21 cellular contexts compared by ENCODE assay signal in genomic region chr3:105805402-105805801, GRCh38.
A peak's percentile ranks its signal among the peaks of the same experiment; 100 is the strongest.
DNase-seq lines count a peak whose midpoint lies in the region; ATAC-seq and TF ChIP-seq lines count a peak whose summit lies in the region.
"Had no signal": no experiment of that assay in that cellular context is flagged by ENCODE, and none has a peak within 500 bp of the region (broad histone marks: within the 10 kb centered on the region; RNA-seq: fewer than 3 reads in every experiment).

No MANE protein-coding gene starts in this region.

- intact Hi-C loops in activated CD4-positive, alpha-beta T cell treated with anti-CD3 and anti-CD28 coated beads, Interleukin-2, amount 10 ng/mL, durations not matched to agents 24 days and 14 days (cut with micrococcal nuclease): loop anchor here (5.0 kb wide), 1 partner anchor 33 kb away; no protein-coding TSS in a partner anchor

- no peak overlapping the region for H2AFZ ChIP-seq in GM23248
- H2AFZ ChIP-seq in osteoblast (ENCODE audit: low read length): no peak overlapping the region
- H2AFZ ChIP-seq: hepatocyte had no signal

- peaks cover 60% of the 10 kb centered on the region for H3K4me1 ChIP-seq in GM23248 (ENCODE audit: insufficient read depth)
- peaks cover 36% of the 10 kb centered on the region for H3K4me1 ChIP-seq in osteoblast (ENCODE audit: insufficient read depth, low read length)
- H3K4me1 ChIP-seq: testis had no signal

- 83 to 87% methylated on average over 7 of the region's 7 CpGs for WGBS in GM23248 (ENCODE audit: low coverage in 1 of 2, low lambda C conversion rate in 2 of 2, missing lambda C conversion rate in 2 of 2), 2 experiments

- H3K36me3 Mint-ChIP-seq in activated CD4-positive, alpha-beta T cell treated with anti-CD3 and anti-CD28 coated beads, Interleukin-2, amount 10 ng/mL, durations not matched to agents 24 days and 14 days (ENCODE audit: low read depth): peaks cover 54% of the 10 kb centered on the region
- H3K36me3 Mint-ChIP-seq in activated CD4-positive, alpha-beta T cell treated with anti-CD3 and anti-CD28 coated beads, Interleukin-2, amount 10 ng/mL, durations not matched to agents 7 days and 5 days (ENCODE audit: low read depth): peaks cover 55% of the 10 kb centered on the region
- H3K36me3 Mint-ChIP-seq in activated T-helper 17 cell treated with anti-CD3 and anti-CD28 coated beads, Interleukin-2, amount 50 U/mL, for 72 hours (ENCODE audit: low read depth): peaks cover 75% of the 10 kb centered on the region

- H3K9ac ChIP-seq in GM23248: no peak overlapping the region

- H3K9me3 Mint-ChIP-seq in activated CD4-positive, alpha-beta T cell treated with anti-CD3 and anti-CD28 coated beads, Interleukin-2, amount 10 ng/mL, durations not matched to agents 24 days and 14 days: peaks cover 3% of the 10 kb centered on the region
- peaks cover 4% of the 10 kb centered on the region for H3K9me3 Mint-ChIP-seq in activated CD4-positive, alpha-beta T cell treated with anti-CD3 and anti-CD28 coated beads, Interleukin-2, amount 10 ng/mL, durations not matched to agents 7 days and 5 days
- H3K9me3 Mint-ChIP-seq in activated T-helper 17 cell treated with anti-CD3 and anti-CD28 coated beads, Interleukin-2, amount 50 U/mL, for 72 hours: no peaks in the 10 kb centered on the region
- H3K9me3 Mint-ChIP-seq: CD14-positive monocyte had no signal

- H3K4me3 ChIP-seq in GM23248 (no peak overlapping the region), osteoblast (ENCODE audit: insufficient read depth, low read length) (no peak overlapping the region)
- H3K4me3 ChIP-seq: hepatocyte, psoas muscle, testis had no signal

- peaks cover 65% of the 10 kb centered on the region for H3F3A ChIP-seq in GM23248 (ENCODE audit: insufficient read depth)

- peaks cover 47% of the 10 kb centered on the region for H3K4me1 Mint-ChIP-seq in activated CD4-positive, alpha-beta T cell treated with anti-CD3 and anti-CD28 coated beads, Interleukin-2, amount 10 ng/mL, durations not matched to agents 24 days and 14 days
- peaks cover 57% of the 10 kb centered on the region for H3K4me1 Mint-ChIP-seq in activated CD4-positive, alpha-beta T cell treated with anti-CD3 and anti-CD28 coated beads, Interleukin-2, amount 10 ng/mL, durations not matched to agents 7 days and 5 days
- H3K4me1 Mint-ChIP-seq in activated T-helper 17 cell treated with anti-CD3 and anti-CD28 coated beads, Interleukin-2, amount 50 U/mL, for 72 hours: peaks cover 39% of the 10 kb centered on the region

- H3K27me3 Mint-ChIP-seq in activated CD4-positive, alpha-beta T cell treated with anti-CD3 and anti-CD28 coated beads, Interleukin-2, amount 10 ng/mL, durations not matched to agents 24 days and 14 days: no peaks in the 10 kb centered on the region
- no peaks in the 10 kb centered on the region for H3K27me3 Mint-ChIP-seq in activated CD4-positive, alpha-beta T cell treated with anti-CD3 and anti-CD28 coated beads, Interleukin-2, amount 10 ng/mL, durations not matched to agents 7 days and 5 days
- H3K27me3 Mint-ChIP-seq in activated T-helper 17 cell treated with anti-CD3 and anti-CD28 coated beads, Interleukin-2, amount 50 U/mL, for 72 hours: no peaks in the 10 kb centered on the region

- CTCF ChIA-PET in activated CD4-positive, alpha-beta T cell treated with anti-CD3 and anti-CD28 coated beads, Interleukin-2, amount 10 ng/mL, durations not matched to agents 7 days and 5 days (lab: Charles Lee): no interaction called here

- H3K9me2 ChIP-seq in GM23248 (ENCODE audit: insufficient read depth): no peaks in the 10 kb centered on the region

- no peak for DNase-seq in activated CD4-positive, alpha-beta T cell treated with anti-CD3 and anti-CD28 coated beads, Interleukin-2, amount 10 ng/mL, durations not matched to agents 24 days and 14 days
- DNase-seq in activated CD4-positive, alpha-beta T cell treated with anti-CD3 and anti-CD28 coated beads, Interleukin-2, amount 10 ng/mL, durations not matched to agents 7 days and 5 days: no peak
- DNase-seq in GM23248: peak; percentile 37
- DNase-seq in osteoblast (ENCODE audit: insufficient read length, low spot score, missing footprints): no peak
- no peak for DNase-seq in DMS 273 treated with DMSO at 0.1 percent for 48 hours (lab: John Stamatoyannopoulos, UW)
- no peak for DNase-seq in NCI-H446 (lab: John Stamatoyannopoulos, UW)
- DNase-seq: activated gamma-delta T cell treated with Interleukin-2 at 50 U/mL for 16 hours; DMS79 treated with DMSO at 0.1 percent for 48 hours; kidney glomerular epithelial cell; mesendoderm; NCI-H1694 treated with DMSO at 0.1 percent for 48 hours; NK-92 treated with Interleukin-12 subunit alpha and Interleukin-12 subunit beta, amount 100 ng/mL, for 24 hours; psoas muscle; stimulated activated CD4-positive, alpha-beta T cell treated with anti-CD3 and anti-CD28 coated beads, Interleukin-4, amount 100 ng/mL, for 4 hours; testis; WERI-Rb-1 had no signal

- H4K20me1 ChIP-seq in GM23248 (ENCODE audit: insufficient read depth) (peaks cover 4% of the 10 kb centered on the region; the same call in 1 of the 2 replicates), osteoblast (ENCODE audit: insufficient read depth, low read length) (peaks cover 20% of the 10 kb centered on the region)

- peak overlapping the region; percentile 58 for H3K4me3 Mint-ChIP-seq in activated CD4-positive, alpha-beta T cell treated with anti-CD3 and anti-CD28 coated beads, Interleukin-2, amount 10 ng/mL, durations not matched to agents 24 days and 14 days
- no peak overlapping the region for H3K4me3 Mint-ChIP-seq in activated CD4-positive, alpha-beta T cell treated with anti-CD3 and anti-CD28 coated beads, Interleukin-2, amount 10 ng/mL, durations not matched to agents 7 days and 5 days
- H3K4me3 Mint-ChIP-seq in activated T-helper 17 cell treated with anti-CD3 and anti-CD28 coated beads, Interleukin-2, amount 50 U/mL, for 72 hours: peak overlapping the region; percentile 56
- H3K4me3 Mint-ChIP-seq: CD14-positive monocyte had no signal

- H3K27ac ChIP-seq in GM23248 (peak overlapping the region; percentile 58), osteoblast (ENCODE audit: low read depth, low read length) (peak overlapping the region; percentile 62)
- H3K27ac ChIP-seq: hepatocyte, psoas muscle, testis, WERI-Rb-1 had no signal

- no peak for ATAC-seq in activated T-helper 17 cell treated with anti-CD3 and anti-CD28 coated beads, Interleukin-2, amount 50 U/mL, for 72 hours (replicated peaks)
- no peak for ATAC-seq in HG02571 (IDR thresholded peaks at IDR 0.05; ENCODE audit: unreplicated experiment)
- ATAC-seq: HepG2 had no signal

- POLR2A ChIA-PET in activated CD4-positive, alpha-beta T cell treated with anti-CD3 and anti-CD28 coated beads, Interleukin-2, amount 10 ng/mL, durations not matched to agents 7 days and 5 days (lab: Charles Lee): no interaction called here

- H3K4me2 ChIP-seq in GM23248 (ENCODE audit: unreplicated experiment): no peak overlapping the region
- no peak overlapping the region for H3K4me2 ChIP-seq in osteoblast (ENCODE audit: insufficient read depth, low read length)
- H3K4me2 ChIP-seq: hepatocyte had no signal

- H3K9me3 ChIP-seq in GM23248 (ENCODE audit: low read depth) (no peaks in the 10 kb centered on the region), osteoblast (ENCODE audit: low read depth, low read length) (no peaks in the 10 kb centered on the region)
- H3K9me3 ChIP-seq: psoas muscle, testis had no signal

- H3K27me3 ChIP-seq in GM23248 (replicated peaks; ENCODE audit: insufficient read depth): no peaks in the 10 kb centered on the region
- H3K27me3 ChIP-seq in osteoblast (ENCODE audit: insufficient read depth, low read length): no peaks in the 10 kb centered on the region
- H3K27me3 ChIP-seq: hepatocyte, testis had no signal

- H3K27ac Mint-ChIP-seq in activated CD4-positive, alpha-beta T cell treated with anti-CD3 and anti-CD28 coated beads, Interleukin-2, amount 10 ng/mL, durations not matched to agents 24 days and 14 days: peak overlapping the region; percentile 93
- no peak overlapping the region for H3K27ac Mint-ChIP-seq in activated CD4-positive, alpha-beta T cell treated with anti-CD3 and anti-CD28 coated beads, Interleukin-2, amount 10 ng/mL, durations not matched to agents 7 days and 5 days
- peak overlapping the region; percentile 7 for H3K27ac Mint-ChIP-seq in activated T-helper 17 cell treated with anti-CD3 and anti-CD28 coated beads, Interleukin-2, amount 50 U/mL, for 72 hours

- peaks cover 6% of the 10 kb centered on the region; the same call in 1 of the 2 replicates for H3K36me3 ChIP-seq in GM23248 (ENCODE audit: low read depth)
- peaks cover 17% of the 10 kb centered on the region for H3K36me3 ChIP-seq in osteoblast (ENCODE audit: insufficient read depth, low read length)
- H3K36me3 ChIP-seq: WERI-Rb-1 had no signal

- in situ Hi-C loops in GM23248 (cut with MboI): no loop called here

- H3K79me2 ChIP-seq in GM23248 (ENCODE audit: insufficient read depth) (peaks cover 100% of the 10 kb centered on the region), osteoblast (ENCODE audit: insufficient read depth, low read length) (peaks cover 94% of the 10 kb centered on the region)

- no peak for TF ChIP-seq CTCF in osteoblast (IDR thresholded peaks at IDR 0.05; ENCODE audit: extremely low read depth, low read depth, low read length)
